Comparison of ENCODE assay signal across 9 cellular contexts in the genomic region with DNA sequence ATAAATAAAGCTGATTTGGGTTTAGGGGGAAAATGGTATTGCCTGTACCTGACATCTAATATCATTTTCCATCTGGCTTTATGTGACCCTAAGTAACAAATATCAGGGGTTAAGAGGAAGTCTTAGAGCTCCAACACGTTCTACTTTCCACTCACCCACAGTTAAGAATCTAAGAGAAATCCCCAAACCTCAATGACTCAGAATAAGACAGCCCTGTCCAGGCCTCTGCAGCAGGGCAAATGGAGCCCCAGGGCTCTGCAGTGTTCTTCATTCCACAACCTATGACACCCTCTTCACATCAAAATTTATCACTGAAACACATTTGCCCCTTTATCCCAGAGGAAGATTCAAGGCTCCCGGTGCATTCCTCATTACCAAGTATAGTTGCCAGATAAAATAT. TPM values are rescaled to one million over a fixed set of nuclear protein-coding genes. Genes with fewer than 3 reads are reported as not detected.
DNase-seq lines count a peak whose midpoint lies in the region; ATAC-seq, FAIRE-seq and TF ChIP-seq lines count a peak whose summit lies in the region.
"Had no signal": no experiment of that assay in that cellular context is flagged by ENCODE, and none has a peak within 500 bp of the region (broad histone marks: within the 10 kb centered on the region; RNA-seq: fewer than 3 reads in every experiment).

No MANE protein-coding gene starts in this region.

- DNase-seq in NCI-H226 (peak; percentile 83), foreskin keratinocyte (peak; percentile 58 to 85), HT-29 (ENCODE audit: low spot score) (no peak), NCI-H524 treated with DMSO at 0.1 percent for 48 hours (lab: John Stamatoyannopoulos, UW) (no peak), frontal cortex (ENCODE audit: low spot score in 2 of 2) (no peak)
- DNase-seq in activated CD4-positive, CD25-positive, alpha-beta regulatory T cell (lab: John Stamatoyannopoulos, UW): no peak

- H3K4me1 ChIP-seq in foreskin keratinocyte: peaks cover 26% of the 10 kb centered on the region

- peak overlapping the region; percentile 21 for H3K27ac ChIP-seq in foreskin keratinocyte

- TF ChIP-seq CTCF in foreskin keratinocyte (conservative IDR thresholded peaks at IDR 0.05): no peak

- FAIRE-seq in frontal cortex (lab: Jason Lieb, UNC): no peak
- FAIRE-seq: endometrium had no signal

- no peaks in the 10 kb centered on the region for H3K27me3 ChIP-seq in foreskin keratinocyte

- ATAC-seq in GM18519 (IDR thresholded peaks at IDR 0.05; ENCODE audit: low FRiP score, unreplicated experiment) (peak; percentile 100), HG02610 (IDR thresholded peaks at IDR 0.05; ENCODE audit: unreplicated experiment) (peak; percentile 100), foreskin keratinocyte (peak; percentile 98)

RNA-seq across cellular contexts. Expression of a gene that starts 20.3 kb away (rescaled TPM):
- total RNA-seq in foreskin keratinocyte (3.1 and 3.5 TPM in 2 replicates), frontal cortex (4.1 TPM)
- polyA plus RNA-seq in foreskin keratinocyte: 0.74 and 1.0 TPM in 2 replicates
- total RNA-seq in HT-29 (2014; rRNA removed; shearing (Covaris generic)): 2.6 and 3.9 TPM in 2 replicates

Comparison
In these comparisons a context has a peak if more than half of its experiments do, and no peak if none do; other contexts are left out.
1. DNase-seq: peak in NCI-H226 (single experiment) and foreskin keratinocyte (2 of 2); none in HT-29 (single experiment), NCI-H524 treated with DMSO at 0.1 percent for 48 hours (single experiment), activated CD4-positive, CD25-positive, alpha-beta regulatory T cell (0 of 4) and frontal cortex (0 of 2).
2. Peak in every context shown above with its lines, with median percentiles within 50 percentile points of each other: ATAC-seq.